In genomic region chrX:10076765-10077164, GRCh38 we compare ENCODE assay signal across 21 cellular contexts.
"Had no signal": no experiment of that assay in that cellular context is flagged by ENCODE, and none has a peak within 500 bp of the region (broad histone marks: within the 10 kb centered on the region; RNA-seq: fewer than 3 reads in every experiment).

No MANE protein-coding gene starts in this region.

- H3K27me3 ChIP-seq: ascending aorta, body of pancreas, cardiac muscle cell had no signal

- DNase-seq: activated CD4-positive, alpha-beta T cell treated with anti-CD3 and anti-CD28 coated beads for 36 hours; activated CD4-positive, alpha-beta T cell treated with anti-CD3 and anti-CD28 coated beads, Interleukin-2, amount 50 U/mL, for 1 hour; activated T-cell treated with anti-CD3 and anti-CD28 coated beads, Interleukin-2, amount 50 U/mL, for 24 hours; amniotic stem cell; body of pancreas; MM.1S; NCI-H1105; NCI-H1436; NCI-H1694 treated with DMSO at 0.1 percent for 48 hours; NCI-H2029 treated with DMSO at 0.1 percent for 48 hours; NCI-H345; NCI-H510A; NCI-H69; PC-9; T1000; WERI-Rb-1 had no signal

- H3K4me1 ChIP-seq: ascending aorta had no signal

- H3K4me3 ChIP-seq: ascending aorta, body of pancreas, cardiac muscle cell, PC-9, SK-N-MC had no signal

- H3K9ac ChIP-seq: KMS-11 had no signal

- ATAC-seq: body of pancreas, Right ventricle myocardium inferior had no signal

- H3K27ac ChIP-seq: ascending aorta, body of pancreas, cardiac muscle cell, KMS-11, PC-9, SK-N-MC, WERI-Rb-1 had no signal

- H3K9me3 ChIP-seq: ascending aorta, body of pancreas had no signal

- H3K4me2 ChIP-seq: KMS-11, PC-9 had no signal

- H3K36me3 ChIP-seq: cardiac muscle cell, WERI-Rb-1 had no signal

- H2AFZ ChIP-seq: PC-9 had no signal
